ENCODE assay signal across 1 cellular context in the genomic region with DNA sequence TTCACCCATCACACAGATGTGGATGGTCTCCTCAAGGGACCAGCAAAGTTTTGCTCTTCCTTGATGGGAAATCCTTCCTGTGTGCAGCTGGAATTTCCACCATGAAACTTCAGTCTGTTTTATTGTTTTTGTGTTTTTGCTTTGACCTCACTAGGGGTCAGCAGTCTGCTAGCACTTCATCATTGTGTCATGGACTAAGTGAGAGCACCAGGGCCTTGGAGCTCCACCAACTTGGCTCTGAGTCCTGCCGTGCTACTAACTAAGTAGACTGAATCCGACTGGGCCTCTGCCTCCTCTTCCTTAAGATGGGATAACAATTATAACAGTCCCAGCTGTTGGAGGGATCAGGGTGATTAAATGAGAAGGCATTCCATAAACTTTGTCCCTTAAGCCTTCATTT.
TF ChIP-seq lines count a peak whose summit lies in the region.

No MANE protein-coding gene starts in this region.

TF ChIP-seq in HCT116, 20 proteins besides CTCF, POLR2A, EP300 and RAD21 (continued from another document):
- TF ChIP-seq YY1 (IDR thresholded peaks at IDR 0.05; ENCODE audit: extremely low read depth, insufficient replicate concordance, low read depth, low read length) (no peak), MAX (IDR thresholded peaks at IDR 0.05) (no peak), CBX3 (IDR thresholded peaks at IDR 0.05; ENCODE audit: low read depth) (no peak), FOSL1 (IDR thresholded peaks at IDR 0.05; ENCODE audit: low read depth) (no peak), SIN3A (IDR thresholded peaks at IDR 0.05; ENCODE audit: low read depth) (no peak), TCF7L2 (IDR thresholded peaks at IDR 0.05; ENCODE audit: borderline replicate concordance, extremely low read depth, insufficient read depth, insufficient read length) (no peak), CEBPB (IDR thresholded peaks at IDR 0.05; ENCODE audit: low read depth) (no peak), SRF (IDR thresholded peaks at IDR 0.05; ENCODE audit: low read depth) (no peak), ZBTB33 (IDR thresholded peaks at IDR 0.05; ENCODE audit: extremely low read depth, insufficient replicate concordance, low read length) (no peak), ELF1 (IDR thresholded peaks at IDR 0.05; ENCODE audit: borderline replicate concordance, low read depth) (no peak), EZH2 (IDR thresholded peaks at IDR 0.05) (no peak), EGR1 (IDR thresholded peaks at IDR 0.05; ENCODE audit: low read depth) (no peak), REST (IDR thresholded peaks at IDR 0.05; ENCODE audit: low read depth) (no peak)
- TF ChIP-seq, protein P1, sequence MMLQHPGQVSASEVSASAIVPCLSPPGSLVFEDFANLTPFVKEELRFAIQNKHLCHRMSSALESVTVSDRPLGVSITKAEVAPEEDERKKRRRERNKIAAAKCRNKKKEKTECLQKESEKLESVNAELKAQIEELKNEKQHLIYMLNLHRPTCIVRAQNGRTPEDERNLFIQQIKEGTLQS (IDR thresholded peaks at IDR 0.05) = no peak
